Comparison of ENCODE assay signal across 16 cellular contexts in genomic region chr3:189588061-189588817, GRCh38. TPM values are rescaled to one million over a fixed set of nuclear protein-coding genes. Genes with fewer than 3 reads are reported as not detected.
A peak's percentile ranks its signal among the peaks of the same experiment; 100 is the strongest.
DNase-seq lines count a peak whose midpoint lies in the region; ATAC-seq, FAIRE-seq and TF ChIP-seq lines count a peak whose summit lies in the region.
"Had no signal": no experiment of that assay in that cellular context is flagged by ENCODE, and none has a peak within 500 bp of the region (broad histone marks: within the 10 kb centered on the region; RNA-seq: fewer than 3 reads in every experiment).

No MANE protein-coding gene starts in this region.

- no peak overlapping the region for H3K27ac ChIP-seq in mesenchymal stem cell (ENCODE audit: low read length, poor library complexity, severe bottlenecking)
- no peak overlapping the region for H3K27ac ChIP-seq in CD4-positive, alpha-beta memory T cell (ENCODE audit: low read depth, low read length)
- H3K27ac ChIP-seq: esophagus muscularis mucosa, KMS-11, psoas muscle had no signal

- H3K4me1 Mint-ChIP-seq in CD4-positive, alpha-beta memory T cell: no peaks in the 10 kb centered on the region
- no peaks in the 10 kb centered on the region for H3K4me1 Mint-ChIP-seq in natural killer cell treated with Interleukin-12 subunit alpha and Interleukin-12 subunit beta and Interleukin-15 and Interleukin-18, amount 100 ng/mL, for 72 hours (ENCODE audit: low read depth in 2 of 2)

- H2BK12ac ChIP-seq in mesenchymal stem cell (ENCODE audit: low read length in 2 of 2): no peak overlapping the region

- CTCF ChIA-PET in CD4-positive, alpha-beta memory T cell (lab: Charles Lee; ENCODE audit: partially characterized antibody): interaction anchor here (1.0 kb wide), 1 partner anchor 13 kb away, joined by 3 read pairs; no protein-coding TSS in a partner anchor

- no peak overlapping the region for H3K23ac ChIP-seq in mesenchymal stem cell (ENCODE audit: low read length in 2 of 2)

- ATAC-seq in HG03159 (IDR thresholded peaks at IDR 0.05; ENCODE audit: unreplicated experiment): no peak
- ATAC-seq in GM18909 (IDR thresholded peaks at IDR 0.05; ENCODE audit: poor library complexity, unreplicated experiment): no peak
- ATAC-seq in natural killer cell treated with Interleukin-12 subunit alpha and Interleukin-12 subunit beta and Interleukin-15 and Interleukin-18, amount 100 ng/mL, for 72 hours: no peak
- ATAC-seq: stimulated activated naive CD8-positive, alpha-beta T cell treated with anti-CD3 and anti-CD28 coated beads, Interleukin-15, amount 100 ng/mL, for 72 hours had no signal

- H3K4me3 ChIP-seq in mesenchymal stem cell (ENCODE audit: insufficient read depth in 1 of 2, low read depth in 1 of 2, low read length in 2 of 2): peak overlapping the region in 1 of 2 experiments; percentile 68
- H3K4me3 ChIP-seq in CD4-positive, alpha-beta memory T cell (ENCODE audit: low read length in 2 of 2): no peak overlapping the region
- H3K4me3 ChIP-seq: esophagus muscularis mucosa, psoas muscle had no signal

- no peak for FAIRE-seq in HTR-8/SVneo (lab: Jason Lieb, UNC)
- FAIRE-seq: islet of Langerhans had no signal

- no peaks in the 10 kb centered on the region for H3K79me1 ChIP-seq in mesenchymal stem cell (replicated peaks; ENCODE audit: low read length, poor library complexity, severe bottlenecking)

- H3K9me3 Mint-ChIP-seq in CD4-positive, alpha-beta memory T cell: peaks cover 0 to 7% (median 2%) of the 10 kb centered on the region in 8 donors
- peaks cover 17% of the 10 kb centered on the region for H3K9me3 Mint-ChIP-seq in natural killer cell treated with Interleukin-12 subunit alpha and Interleukin-12 subunit beta and Interleukin-15 and Interleukin-18, amount 100 ng/mL, for 72 hours

- H3K27me3 ChIP-seq in mesenchymal stem cell (ENCODE audit: control insufficient read depth in 1 of 2, insufficient read depth in 1 of 2, low read length in 2 of 2): no peaks in the 10 kb centered on the region
- no peaks in the 10 kb centered on the region for H3K27me3 ChIP-seq in CD4-positive, alpha-beta memory T cell (ENCODE audit: insufficient read depth, low read length)
- H3K27me3 ChIP-seq: esophagus muscularis mucosa had no signal

- H3K4me1 ChIP-seq in mesenchymal stem cell (ENCODE audit: control insufficient read depth, insufficient read depth, low read depth, low read length): no peaks in the 10 kb centered on the region
- H3K4me1 ChIP-seq in CD4-positive, alpha-beta memory T cell (ENCODE audit: insufficient read depth, low read length): no peaks in the 10 kb centered on the region
- H3K4me1 ChIP-seq: esophagus muscularis mucosa had no signal

- no peak overlapping the region for H3K27ac Mint-ChIP-seq in CD4-positive, alpha-beta memory T cell
- H3K27ac Mint-ChIP-seq in natural killer cell treated with Interleukin-12 subunit alpha and Interleukin-12 subunit beta and Interleukin-15 and Interleukin-18, amount 100 ng/mL, for 72 hours: no peak overlapping the region
- H3K27ac Mint-ChIP-seq: stimulated activated naive CD8-positive, alpha-beta T cell treated with anti-CD3 and anti-CD28 coated beads, Interleukin-15, amount 100 ng/mL, for 72 hours had no signal

- no peak overlapping the region for H4K8ac ChIP-seq in mesenchymal stem cell (ENCODE audit: low read length)

- H3K18ac ChIP-seq in mesenchymal stem cell (ENCODE audit: low read depth in 1 of 2, low read length in 2 of 2): no peak overlapping the region

- H3K36me3 Mint-ChIP-seq in CD4-positive, alpha-beta memory T cell: no peaks in the 10 kb centered on the region
- no peaks in the 10 kb centered on the region for H3K36me3 Mint-ChIP-seq in natural killer cell treated with Interleukin-12 subunit alpha and Interleukin-12 subunit beta and Interleukin-15 and Interleukin-18, amount 100 ng/mL, for 72 hours

- H3K27me3 Mint-ChIP-seq in CD4-positive, alpha-beta memory T cell: no peaks in the 10 kb centered on the region
- H3K27me3 Mint-ChIP-seq in natural killer cell treated with Interleukin-12 subunit alpha and Interleukin-12 subunit beta and Interleukin-15 and Interleukin-18, amount 100 ng/mL, for 72 hours: peaks cover 0 to 2% of the 10 kb centered on the region in 2 donors

- H2BK15ac ChIP-seq in mesenchymal stem cell (ENCODE audit: low read depth, poor library complexity, severe bottlenecking): no peak overlapping the region

- H3K9ac ChIP-seq in mesenchymal stem cell (ENCODE audit: low read length): peak overlapping the region; percentile 75
- H3K9ac ChIP-seq: KMS-11 had no signal

- H3K9me3 ChIP-seq in mesenchymal stem cell (ENCODE audit: control insufficient read depth, low read length): peaks cover 4% of the 10 kb centered on the region
- no peaks in the 10 kb centered on the region for H3K9me3 ChIP-seq in CD4-positive, alpha-beta memory T cell (ENCODE audit: control insufficient read depth in 1 of 2, low read length in 2 of 2)
- H3K9me3 ChIP-seq: esophagus muscularis mucosa, psoas muscle had no signal

- no peak overlapping the region for H2AK5ac ChIP-seq in mesenchymal stem cell (ENCODE audit: low read length, severe bottlenecking)

- H2BK120ac ChIP-seq in mesenchymal stem cell (ENCODE audit: low read depth, low read length): no peak overlapping the region

- peak; percentile 10 for DNase-seq in AG09319 (ENCODE audit: extremely low read depth, low read depth)
- peak; percentile 17 for DNase-seq in HTR-8/SVneo (ENCODE audit: insufficient read length, low spot score)
- peak; percentile 39 for DNase-seq in brain pericyte (ENCODE audit: low read depth, low spot score)
- DNase-seq in mesenchymal stem cell: no peak
- no peak for DNase-seq in CD4-positive, alpha-beta memory T cell
- DNase-seq in natural killer cell treated with Interleukin-12 subunit alpha and Interleukin-12 subunit beta and Interleukin-15 and Interleukin-18, amount 100 ng/mL, for 72 hours (ENCODE audit: low spot score): no peak
- DNase-seq: activated CD4-positive, alpha-beta T cell treated with anti-CD3 and anti-CD28 coated beads, Interleukin-2, amount 50 U/mL, for 48 hours; activated effector memory CD4-positive, alpha-beta T cell treated with Interleukin-2 at 50 U/mL for 16 hours; psoas muscle; stimulated activated naive CD8-positive, alpha-beta T cell treated with anti-CD3 and anti-CD28 coated beads, Interleukin-15, amount 100 ng/mL, for 72 hours; T-helper 9 cell had no signal

- no peak overlapping the region for H3K4ac ChIP-seq in mesenchymal stem cell (ENCODE audit: low read depth in 1 of 2, low read length in 2 of 2)

- H3K4me2 ChIP-seq in mesenchymal stem cell (ENCODE audit: low read length, poor library complexity, severe bottlenecking): no peak overlapping the region
- H3K4me2 ChIP-seq: KMS-11 had no signal

- WGBS in mesenchymal stem cell: 88% methylated on average over 3 of the region's 4 CpGs

- no peak overlapping the region for H2BK5ac ChIP-seq in mesenchymal stem cell (ENCODE audit: low read depth, low read length, poor library complexity, severe bottlenecking)

- H3K36me3 ChIP-seq in mesenchymal stem cell (ENCODE audit: control insufficient read depth in 1 of 2, insufficient read depth in 2 of 2, low read depth in 1 of 2, low read length in 2 of 2): no peaks in the 10 kb centered on the region
- H3K36me3 ChIP-seq in CD4-positive, alpha-beta memory T cell (ENCODE audit: insufficient read depth, low read length): no peaks in the 10 kb centered on the region
- H3K36me3 ChIP-seq: esophagus muscularis mucosa had no signal

- intact Hi-C loops in CD4-positive, alpha-beta memory T cell (cut with micrococcal nuclease): no loop called here

- no peak overlapping the region for H4K91ac ChIP-seq in mesenchymal stem cell (ENCODE audit: low read length)

- TF ChIP-seq CTCF in AG09319 (IDR thresholded peaks at IDR 0.05; ENCODE audit: low read depth, low read length): no peak

- H2AFZ ChIP-seq in mesenchymal stem cell (ENCODE audit: low read depth, low read length): no peak overlapping the region

- no peak overlapping the region for H3K4me3 Mint-ChIP-seq in CD4-positive, alpha-beta memory T cell
- no peak overlapping the region for H3K4me3 Mint-ChIP-seq in natural killer cell treated with Interleukin-12 subunit alpha and Interleukin-12 subunit beta and Interleukin-15 and Interleukin-18, amount 100 ng/mL, for 72 hours
- H3K4me3 Mint-ChIP-seq: stimulated activated naive CD8-positive, alpha-beta T cell treated with anti-CD3 and anti-CD28 coated beads, Interleukin-15, amount 100 ng/mL, for 72 hours had no signal

- no peak overlapping the region for H3K14ac ChIP-seq in mesenchymal stem cell (ENCODE audit: low read length in 2 of 2)

- POLR2A ChIA-PET in CD4-positive, alpha-beta memory T cell (lab: Charles Lee; ENCODE audit: partially characterized antibody): no interaction called here

RNA-seq across cellular contexts. Expression of gene TP63, which starts 43.0 kb away (rescaled TPM):
- 0.03 TPM for polyA plus RNA-seq in mesenchymal stem cell (2013, experiment 1 of 2)
- polyA plus RNA-seq in mesenchymal stem cell (2013, experiment 2 of 2): 0.04 TPM
- total RNA-seq in CD4-positive, alpha-beta memory T cell: under 1 TPM; 0.25 to 0.55 TPM
- under 1 TPM in 1 of 2 donors, not detected in 1; 0.64 TPM for polyA plus RNA-seq in CD4-positive, alpha-beta memory T cell
- not detected for total RNA-seq in natural killer cell treated with Interleukin-12 subunit alpha and Interleukin-12 subunit beta and Interleukin-15 and Interleukin-18, amount 100 ng/mL, for 72 hours

Comparison
In these comparisons a context has a peak if more than half of its experiments do, and no peak if none do; other contexts are left out.
1. DNase-seq: peak in AG09319 (single experiment), HTR-8/SVneo (single experiment) and brain pericyte (single experiment); none in mesenchymal stem cell (single experiment), CD4-positive, alpha-beta memory T cell (0 of 5) and natural killer cell treated with Interleukin-12 subunit alpha and Interleukin-12 subunit beta and Interleukin-15 and Interleukin-18, amount 100 ng/mL, for 72 hours (single experiment).